Comparison of ENCODE assay signal across 7 cellular contexts in the genomic region with DNA sequence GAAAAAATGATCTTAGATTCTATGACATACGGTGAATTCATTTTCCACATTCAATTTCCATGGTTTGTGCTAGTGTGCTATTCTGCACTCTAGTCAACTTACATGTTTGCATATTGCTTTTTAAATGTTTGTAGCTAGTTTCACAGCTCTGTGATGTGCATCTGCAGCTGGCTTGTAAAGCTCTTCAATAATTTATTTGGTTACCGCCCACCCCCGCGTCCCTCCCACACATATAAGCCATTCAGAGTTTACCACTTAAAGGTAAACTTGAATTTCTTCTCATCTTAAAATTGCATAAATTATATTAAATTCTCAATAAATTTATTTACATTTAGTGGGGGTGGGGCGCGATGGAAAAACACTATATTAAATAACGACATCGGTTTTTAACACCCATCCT.
DNase-seq lines count a peak whose midpoint lies in the region; TF ChIP-seq lines count a peak whose summit lies in the region.

No MANE protein-coding gene starts in this region.

- no peak overlapping the region for H3K27ac ChIP-seq in HEK293 (ENCODE audit: extremely low read depth, low read depth, low read length)

- TF ChIP-seq CTCF in GM12875 (IDR thresholded peaks at IDR 0.05; ENCODE audit: borderline replicate concordance, insufficient read depth, low read depth, low read length) (no peak), HEK293 (tag by site-specific recombination; IDR thresholded peaks at IDR 0.05) (no peak)

- H3K4me1 ChIP-seq in HEK293 (ENCODE audit: control insufficient read depth, insufficient read depth, low read length): no peaks in the 10 kb centered on the region
- H3K4me1 ChIP-seq in adipocyte (ENCODE audit: control insufficient read depth, insufficient read depth, low read length): no peaks in the 10 kb centered on the region

- POLR2A ChIA-PET in HEK293 (lab: Yijun Ruan, JAX): interaction anchor here (1.0 kb wide), 1 partner anchor 267 kb away, joined by 3 read pairs; a partner anchor contains a TSS

- H3K9ac ChIP-seq in adipocyte (ENCODE audit: low read length): peak overlapping the region; percentile 82

- H3K4me3 ChIP-seq in GM12875 (ENCODE audit: low read depth, low read length) (peak overlapping the region; percentile 86), HEK293 (ENCODE audit: low read depth, low read length) (peak overlapping the region; percentile 82), adipocyte (ENCODE audit: low read length) (peak overlapping the region; percentile 88)

- peaks cover 7% of the 10 kb centered on the region for H3K27me3 ChIP-seq in adipocyte (replicated peaks; ENCODE audit: control insufficient read depth, insufficient read depth, low read length)

- H3K9me3 ChIP-seq in HEK293 (ENCODE audit: control insufficient read depth, insufficient read depth, low read depth, low read length) (no peaks in the 10 kb centered on the region), adipocyte (ENCODE audit: control insufficient read depth, low read length) (peaks cover 4% of the 10 kb centered on the region)

- CTCF ChIA-PET in HEK293 (lab: Yijun Ruan, JAX): interaction anchor here (0.6 to 5.5 kb wide), 7 partner anchors 9 to 1593 kb away, joined by 3 to 31 read pairs (median 3); no protein-coding TSS in a partner anchor

- DNase-seq in NCI-H345 (lab: John Stamatoyannopoulos, UW) (peak; percentile 29), adipocyte (ENCODE audit: low read depth) (peak; percentile 41), inferior parietal cortex (ENCODE audit: extremely low spot score) (peak; percentile 32), AG08395 (ENCODE audit: low spot score) (no peak)
- peak; percentile 8 to 24 for DNase-seq in stimulated activated CD8-positive, alpha-beta memory T cell treated with anti-CD3 and anti-CD28 coated beads, Interleukin-7, amount 100 ng/mL, for 4 hours (ENCODE audit: low read depth in 2 of 2)

- no peaks in the 10 kb centered on the region for H3K36me3 ChIP-seq in HEK293 (ENCODE audit: control insufficient read depth in 2 of 2, insufficient read depth in 1 of 2, low read length in 2 of 2)
- no peaks in the 10 kb centered on the region for H3K36me3 ChIP-seq in adipocyte (ENCODE audit: control insufficient read depth, insufficient read depth, low read length, severe bottlenecking)

TF ChIP-seq in HEK293, 187 proteins besides CTCF, POLR2A, EP300 and RAD21:
- TF ChIP-seq ZFHX2 (tag by site-specific recombination; conservative IDR thresholded peaks at IDR 0.05) (peak; percentile 63), KLF10 (tag by site-specific recombination; IDR thresholded peaks at IDR 0.05) (0 out of 2 replicates have a peak, but pooled peaks have one; percentile 14), EGR2 (tag by site-specific recombination; IDR thresholded peaks at IDR 0.05; ENCODE audit: low read depth) (peak; percentile 45; the same call in 1 of the 2 replicates), KLF9 (tag by site-specific recombination; IDR thresholded peaks at IDR 0.05; ENCODE audit: low read depth) (peak; percentile 12; the same call in 1 of the 2 replicates), ZBTB7A (tag by site-specific recombination; IDR thresholded peaks at IDR 0.05; ENCODE audit: low read depth) (no peak)
- TF ChIP-seq, protein P1, sequence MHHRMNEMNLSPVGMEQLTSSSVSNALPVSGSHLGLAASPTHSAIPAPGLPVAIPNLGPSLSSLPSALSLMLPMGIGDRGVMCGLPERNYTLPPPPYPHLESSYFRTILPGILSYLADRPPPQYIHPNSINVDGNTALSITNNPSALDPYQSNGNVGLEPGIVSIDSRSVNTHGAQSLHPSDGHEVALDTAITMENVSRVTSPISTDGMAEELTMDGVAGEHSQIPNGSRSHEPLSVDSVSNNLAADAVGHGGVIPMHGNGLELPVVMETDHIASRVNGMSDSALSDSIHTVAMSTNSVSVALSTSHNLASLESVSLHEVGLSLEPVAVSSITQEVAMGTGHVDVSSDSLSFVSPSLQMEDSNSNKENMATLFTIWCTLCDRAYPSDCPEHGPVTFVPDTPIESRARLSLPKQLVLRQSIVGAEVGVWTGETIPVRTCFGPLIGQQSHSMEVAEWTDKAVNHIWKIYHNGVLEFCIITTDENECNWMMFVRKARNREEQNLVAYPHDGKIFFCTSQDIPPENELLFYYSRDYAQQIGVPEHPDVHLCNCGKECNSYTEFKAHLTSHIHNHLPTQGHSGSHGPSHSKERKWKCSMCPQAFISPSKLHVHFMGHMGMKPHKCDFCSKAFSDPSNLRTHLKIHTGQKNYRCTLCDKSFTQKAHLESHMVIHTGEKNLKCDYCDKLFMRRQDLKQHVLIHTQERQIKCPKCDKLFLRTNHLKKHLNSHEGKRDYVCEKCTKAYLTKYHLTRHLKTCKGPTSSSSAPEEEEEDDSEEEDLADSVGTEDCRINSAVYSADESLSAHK (tag by site-specific recombination; IDR thresholded peaks at IDR 0.05): no peak
